ENCODE assay signal across 21 cellular contexts in the genomic region with DNA sequence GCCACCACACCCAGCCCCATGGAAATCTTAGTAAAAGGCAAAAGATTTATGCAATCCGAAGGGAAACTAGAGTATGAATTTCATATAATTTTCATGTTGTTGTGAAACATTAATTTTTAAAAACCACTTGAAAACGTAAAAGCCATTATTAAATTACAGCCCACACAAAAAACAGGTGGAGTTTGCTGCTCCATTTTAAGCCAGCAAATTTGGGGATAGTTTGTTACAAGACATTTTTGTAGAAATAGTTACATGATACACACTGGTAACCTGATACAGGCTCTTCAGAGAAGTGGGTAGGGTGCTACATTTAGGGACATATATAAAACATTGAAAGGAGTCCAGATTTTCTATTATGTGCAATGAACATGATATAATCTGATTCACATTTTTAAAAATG.
"Had no signal": no experiment of that assay in that cellular context is flagged by ENCODE, and none has a peak within 500 bp of the region (broad histone marks: within the 10 kb centered on the region; RNA-seq: fewer than 3 reads in every experiment).

No MANE protein-coding gene starts in this region.

- H3K9me3 ChIP-seq: gastroesophageal sphincter, spleen, tibial artery, upper lobe of left lung, uterus had no signal

- DNase-seq: cortex of kidney; effector memory CD4-positive, alpha-beta T cell; foreskin fibroblast; glutamatergic neuron; left colon; left ventricle myocardium superior; mesendoderm; naive thymus-derived CD4-positive, alpha-beta T cell; posterior cingulate gyrus; spleen; stimulated activated CD4-positive, alpha-beta T cell treated with anti-CD3 and anti-CD28 coated beads, Interleukin-15, amount 100 ng/mL, for 24 hours; stimulated activated CD4-positive, alpha-beta T cell treated with anti-CD3 and anti-CD28 coated beads, Interleukin-1b, Interleukin-23, amount 100 ng/mL, for 48 hours; stimulated activated CD4-positive, alpha-beta T cell treated with anti-CD3 and anti-CD28 coated beads, Interleukin-4, amount 100 ng/mL, for 24 hours; tibial artery; upper lobe of left lung; uterus had no signal

- ATAC-seq: esophagus mucosa; gastroesophageal sphincter; left colon; left ventricle myocardium superior; naive thymus-derived CD4-positive, alpha-beta T cell; sciatic nerve; stimulated activated memory B cell treated with anti-CD40 and anti-IgM and Interleukin-4, amounts not matched to agents 10 μg/mL and 1 μg/mL and 100 μg/mL, for 72 hours had no signal

- H3K27ac ChIP-seq: gastroesophageal sphincter, spleen, tibial artery, upper lobe of left lung, uterus had no signal

- H3K4me3 ChIP-seq: gastroesophageal sphincter, lung, spleen, tibial artery, upper lobe of left lung, uterus had no signal

- H3K36me3 ChIP-seq: gastroesophageal sphincter, spleen, tibial artery, upper lobe of left lung, uterus had no signal

- H3K4me1 ChIP-seq: upper lobe of left lung, uterus had no signal
